Comparison of ENCODE assay signal across 30 cellular contexts in genomic region chr9:127633216-127633615, GRCh38. TPM values are rescaled to one million over a fixed set of nuclear protein-coding genes. Genes with fewer than 3 reads are reported as not detected.
A peak's percentile ranks its signal among the peaks of the same experiment; 100 is the strongest.
DNase-seq lines count a peak whose midpoint lies in the region; ATAC-seq and TF ChIP-seq lines count a peak whose summit lies in the region.
"Had no signal": no experiment of that assay in that cellular context is flagged by ENCODE, and none has a peak within 500 bp of the region (broad histone marks: within the 10 kb centered on the region; RNA-seq: fewer than 3 reads in every experiment).

No MANE protein-coding gene starts in this region.

- peak overlapping the region; percentile 0 for H3K4me3 ChIP-seq in left ventricle myocardium inferior
- no peak overlapping the region for H3K4me3 ChIP-seq in gastroesophageal sphincter
- no peak overlapping the region for H3K4me3 ChIP-seq in neural progenitor cell
- no peak overlapping the region for H3K4me3 ChIP-seq in upper lobe of right lung
- H3K4me3 ChIP-seq: cardiac muscle cell, coronary artery, Peyer's patch had no signal

- no peak for TF ChIP-seq POLR2A in gastroesophageal sphincter (IDR thresholded peaks at IDR 0.05)

- WGBS in gastroesophageal sphincter (ENCODE audit: low coverage in 1 of 2), 2 donors, result 70 to 89% methylated on average over 1 to 3 of the region's 8 CpGs

- TF ChIP-seq EP300 in gastroesophageal sphincter (IDR thresholded peaks at IDR 0.05), result no peak

- H3K9ac ChIP-seq in neural progenitor cell, result no peak overlapping the region

- no peaks in the 10 kb centered on the region for H3K27me3 Mint-ChIP-seq in neural progenitor cell (ENCODE audit: insufficient read depth, low read depth)

- ATAC-seq in gastroesophageal sphincter (no peak), upper lobe of right lung (no peak), GM18498 (IDR thresholded peaks at IDR 0.05; ENCODE audit: unreplicated experiment) (no peak)
- ATAC-seq: activated CD8-positive, alpha-beta T cell treated with anti-CD3 and anti-CD28 coated beads, Interleukin-2, amount 10 ng/mL, durations not matched to agents 7 days and 5 days; stimulated activated naive B cell treated with anti-CD40 and anti-IgM and Interleukin-4, amounts not matched to agents 10 μg/mL and 1 μg/mL and 100 μg/mL, for 72 hours had no signal

- H3K36me3 Mint-ChIP-seq in neural progenitor cell, result peaks cover 5% of the 10 kb centered on the region
- H3K36me3 Mint-ChIP-seq: activated naive CD4-positive, alpha-beta T cell treated with anti-CD3 and anti-CD28 coated beads, Interleukin-2, amount 10 ng/mL, durations not matched to agents 7 days and 5 days; CD4-positive, CD25-positive, alpha-beta regulatory T cell; IgD-negative memory B cell; naive B cell; stimulated activated naive B cell treated with anti-CD40 and anti-IgM and Interleukin-4, amounts not matched to agents 10 μg/mL and 1 μg/mL and 100 μg/mL, for 72 hours had no signal

- H3K27me3 ChIP-seq in left ventricle myocardium inferior (ENCODE audit: low read depth) (no peaks in the 10 kb centered on the region), gastroesophageal sphincter (no peaks in the 10 kb centered on the region), neural progenitor cell (no peaks in the 10 kb centered on the region), upper lobe of right lung (no peaks in the 10 kb centered on the region)
- H3K27me3 ChIP-seq: cardiac muscle cell, Peyer's patch had no signal

- TF ChIP-seq CTCF in left ventricle myocardium inferior (IDR thresholded peaks at IDR 0.05; ENCODE audit: borderline replicate concordance), result no peak
- TF ChIP-seq CTCF in gastroesophageal sphincter (IDR thresholded peaks at IDR 0.05), result no peak
- TF ChIP-seq CTCF in neural progenitor cell (IDR thresholded peaks at IDR 0.05), result no peak
- TF ChIP-seq CTCF in upper lobe of right lung (IDR thresholded peaks at IDR 0.05), result no peak

- H3K4me1 Mint-ChIP-seq in neural progenitor cell, result peaks cover 21% of the 10 kb centered on the region
- H3K4me1 Mint-ChIP-seq: IgD-negative memory B cell; naive B cell; stimulated activated naive B cell treated with anti-CD40 and anti-IgM and Interleukin-4, amounts not matched to agents 10 μg/mL and 1 μg/mL and 100 μg/mL, for 72 hours had no signal

- no peaks in the 10 kb centered on the region for H3K9me3 Mint-ChIP-seq in neural progenitor cell
- H3K9me3 Mint-ChIP-seq: activated naive CD4-positive, alpha-beta T cell treated with anti-CD3 and anti-CD28 coated beads, Interleukin-2, amount 10 ng/mL, durations not matched to agents 7 days and 5 days; CD4-positive, CD25-positive, alpha-beta regulatory T cell; T-helper 2 cell treated with Interferon-gamma antibody and Interleukin-4, amounts not matched to agents 5 μg/mL and 100 μg/mL, for 36 hours had no signal

- H3K27ac ChIP-seq in left ventricle myocardium inferior (replicated peaks) (peak overlapping the region; percentile 83), gastroesophageal sphincter (peak overlapping the region in 3 of 4 donors; percentile 27 to 51 (median 37)), neural progenitor cell (no peak overlapping the region), upper lobe of right lung (peak overlapping the region; percentile 36)
- H3K27ac ChIP-seq: cardiac muscle cell, epithelial cell of prostate, Peyer's patch had no signal

- peak overlapping the region; percentile 4 for H3K27ac Mint-ChIP-seq in neural progenitor cell
- H3K27ac Mint-ChIP-seq: activated CD8-positive, alpha-beta T cell treated with anti-CD3 and anti-CD28 coated beads, Interleukin-2, amount 10 ng/mL, durations not matched to agents 7 days and 5 days; activated naive CD4-positive, alpha-beta T cell treated with anti-CD3 and anti-CD28 coated beads, Interleukin-2, amount 10 ng/mL, durations not matched to agents 7 days and 5 days; IgD-negative memory B cell; naive B cell; stimulated activated naive B cell treated with anti-CD40 and anti-IgM and Interleukin-4, amounts not matched to agents 10 μg/mL and 1 μg/mL and 100 μg/mL, for 72 hours; T-helper 2 cell treated with Interferon-gamma antibody and Interleukin-4, amounts not matched to agents 5 μg/mL and 100 μg/mL, for 36 hours had no signal

- H2AFZ ChIP-seq in neural progenitor cell (replicated peaks), result no peak overlapping the region

- peaks cover 90% of the 10 kb centered on the region for H3K4me1 ChIP-seq in left ventricle myocardium inferior
- peaks cover 0 to 46% (median 0%) of the 10 kb centered on the region in 3 donors for H3K4me1 ChIP-seq in gastroesophageal sphincter
- peaks cover 17% of the 10 kb centered on the region for H3K4me1 ChIP-seq in neural progenitor cell
- peaks cover 12% of the 10 kb centered on the region for H3K4me1 ChIP-seq in upper lobe of right lung

- H3K4me3 Mint-ChIP-seq in neural progenitor cell, result no peak overlapping the region
- H3K4me3 Mint-ChIP-seq: activated CD8-positive, alpha-beta T cell treated with anti-CD3 and anti-CD28 coated beads, Interleukin-2, amount 10 ng/mL, durations not matched to agents 7 days and 5 days; activated naive CD4-positive, alpha-beta T cell treated with anti-CD3 and anti-CD28 coated beads, Interleukin-2, amount 10 ng/mL, durations not matched to agents 7 days and 5 days; CD4-positive, CD25-positive, alpha-beta regulatory T cell; naive B cell; stimulated activated naive B cell treated with anti-CD40 and anti-IgM and Interleukin-4, amounts not matched to agents 10 μg/mL and 1 μg/mL and 100 μg/mL, for 72 hours; T-helper 2 cell treated with Interferon-gamma antibody and Interleukin-4, amounts not matched to agents 5 μg/mL and 100 μg/mL, for 36 hours had no signal

- H3K4me2 ChIP-seq in neural progenitor cell, result no peak overlapping the region

- H3K36me3 ChIP-seq in left ventricle myocardium inferior, result no peaks in the 10 kb centered on the region
- H3K36me3 ChIP-seq in gastroesophageal sphincter, result no peaks in the 10 kb centered on the region
- no peaks in the 10 kb centered on the region for H3K36me3 ChIP-seq in neural progenitor cell
- no peaks in the 10 kb centered on the region for H3K36me3 ChIP-seq in upper lobe of right lung
- H3K36me3 ChIP-seq: cardiac muscle cell, Peyer's patch had no signal

- H3F3A ChIP-seq in neural progenitor cell (ENCODE audit: low read depth), result no peaks in the 10 kb centered on the region

- no peaks in the 10 kb centered on the region for H3K79me2 ChIP-seq in neural progenitor cell (ENCODE audit: low read depth)

- H4K20me1 ChIP-seq in neural progenitor cell (ENCODE audit: low read depth), result peaks cover 45% of the 10 kb centered on the region

- no peak for DNase-seq in left ventricle myocardium inferior
- no peak for DNase-seq in cardiac septum (ENCODE audit: low spot score)
- no peak for DNase-seq in neural progenitor cell (ENCODE audit: low spot score)
- DNase-seq in upper lobe of right lung, result peak; percentile 41
- no peak for DNase-seq in NCI-H510A treated with DMSO at 0.1 percent for 48 hours (lab: John Stamatoyannopoulos, UW)
- no peak for DNase-seq in NCI-H2029 treated with DMSO at 0.1 percent for 48 hours (lab: John Stamatoyannopoulos, UW)
- DNase-seq: activated CD8-positive, alpha-beta T cell treated with anti-CD3 and anti-CD28 coated beads, Interleukin-2, amount 10 ng/mL, durations not matched to agents 7 days and 5 days; activated naive CD4-positive, alpha-beta T cell treated with anti-CD3 and anti-CD28 coated beads, Interleukin-2, amount 10 ng/mL, durations not matched to agents 7 days and 5 days; AML-193; Calu3; CD4-positive, CD25-positive, alpha-beta regulatory T cell; DMS79 treated with DMSO at 0.1 percent for 48 hours; effector CD8-positive, alpha-beta T cell; GDM1; kidney glomerular epithelial cell; naive B cell; NCI-H146; NCI-H2107; NCI-H345; NCI-H82; occipital lobe; stimulated activated naive B cell treated with anti-CD40 and anti-IgM and Interleukin-4, amounts not matched to agents 10 μg/mL and 1 μg/mL and 100 μg/mL, for 72 hours had no signal

- intact Hi-C loops in left ventricle myocardium inferior (cut with micrococcal nuclease), result no loop called here
- intact Hi-C loops in cardiac septum (cut with DNase I), result no loop called here
- intact Hi-C loops in upper lobe of right lung (cut with DNase I), result no loop called here

- H3K9me3 ChIP-seq in left ventricle myocardium inferior (replicated peaks), result no peaks in the 10 kb centered on the region
- no peaks in the 10 kb centered on the region for H3K9me3 ChIP-seq in gastroesophageal sphincter
- H3K9me3 ChIP-seq in neural progenitor cell (ENCODE audit: low read depth), result no peaks in the 10 kb centered on the region
- H3K9me3 ChIP-seq in upper lobe of right lung, result no peaks in the 10 kb centered on the region
- H3K9me3 ChIP-seq: Peyer's patch had no signal

RNA-seq across cellular contexts. Expression of gene STXBP1, which starts 21.1 kb away (rescaled TPM):
- total RNA-seq in left ventricle myocardium inferior (36.9 TPM), cardiac septum (46.6 TPM), gastroesophageal sphincter (10 to 100 TPM; 25.7 to 47.0 (median 33.1) TPM), neural progenitor cell (ENCODE audit: low replicate concordance) (12.0 and 23.1 TPM in 2 replicates), upper lobe of right lung (92.1 TPM)
